17 cellular contexts compared by ENCODE assay signal in genomic region chr4:37445023-37445422, GRCh38.
"Had no signal": no experiment of that assay in that cellular context is flagged by ENCODE, and none has a peak within 500 bp of the region (broad histone marks: within the 10 kb centered on the region; RNA-seq: fewer than 3 reads in every experiment).

No MANE protein-coding gene starts in this region.

- DNase-seq: dorsolateral prefrontal cortex; effector CD4-positive, alpha-beta T cell; hypothalamus; mucosa of descending colon; naive B cell; pancreas; stimulated activated CD4-positive, alpha-beta T cell treated with anti-CD3 and anti-CD28 coated beads, Interleukin-12 subunit alpha, Interleukin-12 subunit beta, amount 100 ng/mL, for 4 hours; stimulated activated CD4-positive, alpha-beta T cell treated with anti-CD3 and anti-CD28 coated beads, Interleukin-1b, Interleukin-23, amount 100 ng/mL, for 48 hours; stimulated activated CD4-positive, alpha-beta T cell treated with anti-CD3 and anti-CD28 coated beads, Interleukin-4, amount 100 ng/mL, for 1 hour; stimulated activated CD8-positive, alpha-beta memory T cell treated with anti-CD3 and anti-CD28 coated beads, Interleukin-4, amount 100 ng/mL, for 48 hours; stimulated activated naive CD4-positive, alpha-beta T cell; stimulated activated naive CD8-positive, alpha-beta T cell treated with anti-CD3 and anti-CD28 coated beads, Interleukin-15, amount 100 ng/mL, for 72 hours; transverse colon had no signal

- H3K27me3 ChIP-seq: pancreas, transverse colon had no signal

- H3K4me1 ChIP-seq: pancreas had no signal

- H3K9me3 ChIP-seq: mucosa of descending colon, neutrophil, pancreas, suprapubic skin, transverse colon had no signal

- H3K27ac ChIP-seq: dorsolateral prefrontal cortex, neutrophil, pancreas, suprapubic skin, transverse colon had no signal

- H3K4me3 ChIP-seq: dorsolateral prefrontal cortex, lung, mucosa of descending colon, pancreas, smooth muscle cell, suprapubic skin, transverse colon had no signal

- H3K36me3 ChIP-seq: neutrophil, pancreas, suprapubic skin, transverse colon had no signal

- H3K4me2 ChIP-seq: smooth muscle cell had no signal
